25 cellular contexts compared by ENCODE assay signal in the genomic region with DNA sequence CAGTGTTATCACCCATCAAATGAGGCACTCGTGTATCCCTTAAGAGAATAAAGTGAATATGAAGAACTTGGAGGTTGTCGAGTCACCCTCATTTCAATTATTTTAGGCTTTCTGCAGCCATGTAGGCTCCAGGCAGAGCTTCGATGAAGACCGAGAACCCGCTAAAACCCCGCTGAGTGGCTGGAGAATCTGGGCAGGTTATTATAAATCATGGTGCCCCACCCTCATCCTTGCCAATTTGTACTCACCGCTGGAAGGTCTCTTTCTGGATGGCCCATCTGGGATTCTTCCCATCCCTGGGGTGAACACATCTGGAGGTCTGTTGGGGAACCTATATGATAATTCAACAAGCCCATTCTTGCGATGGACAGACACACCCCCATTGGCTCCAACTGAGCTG.
"Had no signal": no experiment of that assay in that cellular context is flagged by ENCODE, and none has a peak within 500 bp of the region (broad histone marks: within the 10 kb centered on the region; RNA-seq: fewer than 3 reads in every experiment).

No MANE protein-coding gene starts in this region.

- ATAC-seq: heart right ventricle; left colon; left lung; lower lobe of right lung; natural killer cell treated with Interleukin-12 subunit alpha and Interleukin-12 subunit beta and Interleukin-15 and Interleukin-18, amount 100 ng/mL, for 72 hours; right lobe of liver; stimulated activated memory B cell treated with anti-CD40 and anti-IgM and Interleukin-4, amounts not matched to agents 10 μg/mL and 1 μg/mL and 100 μg/mL, for 72 hours; stimulated activated naive CD8-positive, alpha-beta T cell treated with anti-CD3 and anti-CD28 coated beads, Interleukin-15, amount 100 ng/mL, for 72 hours; upper lobe of right lung had no signal

- H3K27me3 ChIP-seq: ovary, right atrium auricular region, right lobe of liver, upper lobe of right lung had no signal

- H3K27ac ChIP-seq: heart right ventricle, hepatocyte, left lung, lower lobe of right lung, ovary, right atrium auricular region, right lobe of liver, thoracic aorta, tibial artery, upper lobe of right lung had no signal

- H3K4me3 ChIP-seq: heart right ventricle, hepatocyte, left lung, lower lobe of right lung, ovary, right atrium auricular region, right lobe of liver, smooth muscle cell, thoracic aorta, tibial artery, upper lobe of right lung had no signal

- H3K9me3 ChIP-seq: heart right ventricle, left lung, lower lobe of right lung, ovary, right atrium auricular region, right lobe of liver, thoracic aorta, tibial artery, upper lobe of right lung had no signal

- H3K4me1 ChIP-seq: heart right ventricle, left lung, lower lobe of right lung, right atrium auricular region, right lobe of liver, tibial artery, upper lobe of right lung had no signal

- DNase-seq: heart right ventricle; kidney glomerular epithelial cell; left colon; left lung; lower lobe of right lung; mammary epithelial cell; mesenchymal stem cell; naive B cell; ovary; right lobe of liver; stimulated activated CD4-positive, alpha-beta T cell treated with anti-CD3 and anti-CD28 coated beads, Interleukin-1b, Interleukin-23, amount 100 ng/mL, for 48 hours; stimulated activated CD4-positive, alpha-beta T cell treated with anti-CD3 and anti-CD28 coated beads, Interleukin-2, amount 100 ng/mL, for 48 hours; stimulated activated CD4-positive, alpha-beta T cell treated with anti-CD3 and anti-CD28 coated beads, Interleukin-4, amount 100 ng/mL, for 4 hours; stimulated activated CD8-positive, alpha-beta memory T cell treated with anti-CD3 and anti-CD28 coated beads, Interleukin-4, amount 100 ng/mL, for 48 hours; stimulated activated naive CD4-positive, alpha-beta T cell treated with Interleukin-2 at 50 U/mL for 16 hours; stimulated activated naive CD8-positive, alpha-beta T cell treated with anti-CD3 and anti-CD28 coated beads, Interleukin-15, amount 100 ng/mL, for 72 hours; trophoblast cell; upper lobe of right lung had no signal

- H3K36me3 ChIP-seq: heart right ventricle, left lung, lower lobe of right lung, ovary, right atrium auricular region, right lobe of liver, thoracic aorta, tibial artery, upper lobe of right lung had no signal
